ENCODE assay signal across 25 cellular contexts in genomic region chr2:207898354-207898695, GRCh38.
DNase-seq lines count a peak whose midpoint lies in the region; ATAC-seq, FAIRE-seq and TF ChIP-seq lines count a peak whose summit lies in the region.
"Had no signal": no experiment of that assay in that cellular context is flagged by ENCODE, and none has a peak within 500 bp of the region (broad histone marks: within the 10 kb centered on the region; RNA-seq: fewer than 3 reads in every experiment).

No MANE protein-coding gene starts in this region.

- H3K79me2 ChIP-seq in H1 (ENCODE audit: control insufficient read depth in 1 of 2, insufficient read depth in 2 of 2, low read length in 2 of 2) = no peaks in the 10 kb centered on the region

- no peak overlapping the region for H2AFZ ChIP-seq in H1 (ENCODE audit: low read length)

- TF ChIP-seq CTCF in H1 (IDR thresholded peaks at IDR 0.05; ENCODE audit: control extremely low read depth in 1 of 3, insufficient read depth in 1 of 3, low read depth in 1 of 3, low read length in 3 of 3) (no peak), right lobe of liver (IDR thresholded peaks at IDR 0.05) (no peak)

- no peak overlapping the region for H3K23ac ChIP-seq in H1 (ENCODE audit: insufficient read length)

- H3K27me3 ChIP-seq in HUES48 (ENCODE audit: control insufficient read depth, insufficient read depth, low read length) (no peaks in the 10 kb centered on the region), H1 (replicated peaks in 1 of 4; ENCODE audit: control insufficient read depth in 3 of 4, extremely low read depth in 1 of 4, insufficient read depth in 3 of 4, low read length in 3 of 4) (no peaks in the 10 kb centered on the region), right lobe of liver (no peaks in the 10 kb centered on the region)
- H3K27me3 ChIP-seq: BLaER1 treated with 17β-estradiol and CSF1 and Interleukin-3, amounts not matched to agents 10 nM and 100 nM had no signal

- TF ChIP-seq POLR2A in H1 (IDR thresholded peaks at IDR 0.05; ENCODE audit: control extremely low read depth in 1 of 2, low read depth in 2 of 2, low read length in 2 of 2) (no peak), right lobe of liver (IDR thresholded peaks at IDR 0.05) (no peak)

- H3K4me3 ChIP-seq in HUES48 (ENCODE audit: low read depth, low read length) (no peak overlapping the region), H1 (ENCODE audit: extremely low read depth in 1 of 4, insufficient read depth in 2 of 4, low read depth in 3 of 4, low read length in 4 of 4) (no peak overlapping the region), right lobe of liver (no peak overlapping the region)
- H3K4me3 ChIP-seq: A549; BLaER1 treated with 17β-estradiol and CSF1 and Interleukin-3, amounts not matched to agents 10 nM and 100 nM; K562; SK-N-MC had no signal

- H3K14ac ChIP-seq in H1 (ENCODE audit: insufficient read length) = no peak overlapping the region

- DNase-seq in H1 (ENCODE audit: low read depth in 1 of 2, low spot score in 2 of 2) = no peak
- no peak for DNase-seq in right lobe of liver
- peak in 1 of 49 donors; percentile 20 for DNase-seq in substantia nigra (lab: John Stamatoyannopoulos, UW)
- no peak for DNase-seq in NCI-H2196 (lab: John Stamatoyannopoulos, UW; ENCODE audit: unreplicated experiment)
- no peak for DNase-seq in left colon
- DNase-seq: AML-193; CD4-positive, alpha-beta T cell; DMS53; Kasumi-1; NCI-H1105; NCI-H1436 treated with DMSO at 0.1 percent for 48 hours; NCI-H1930; NCI-H2107; NCI-H446; NCI-H524 treated with DMSO at 0.1 percent for 48 hours; NCI-H774; SIG-M5 had no signal

- no peaks in the 10 kb centered on the region for H3K79me1 ChIP-seq in H1 (ENCODE audit: low read depth, low read length)

- no peak overlapping the region for H3K4ac ChIP-seq in H1 (replicated peaks; ENCODE audit: insufficient read length, low read depth, low read length)

- CTCF ChIA-PET in H1 (lab: Charles Lee; ENCODE audit: partially characterized antibody) = interaction anchor here (0.8 to 6.7 kb wide), 29 partner anchors 8 to 173 kb away, joined by 3 to 43 read pairs (median 6); partner anchors contain the start of gene PLEKHM3

- peak overlapping the region; percentile 38 for H3K27ac ChIP-seq in HUES48 (ENCODE audit: low read depth, low read length)
- H3K27ac ChIP-seq in H1 (ENCODE audit: low read depth, low read length) = no peak overlapping the region
- H3K27ac ChIP-seq in right lobe of liver = peak overlapping the region; percentile 47 to 92 (median 70)
- H3K27ac ChIP-seq in substantia nigra (ENCODE audit: low read depth, low read length, poor library complexity, severe bottlenecking) = peak overlapping the region; percentile 72
- H3K27ac ChIP-seq: A549; BLaER1 treated with 17β-estradiol and CSF1 and Interleukin-3, amounts not matched to agents 10 nM and 100 nM; SK-N-MC had no signal

- H2AK5ac ChIP-seq in H1 (ENCODE audit: low read depth, low read length) = no peak overlapping the region

- H4K20me1 ChIP-seq in H1 (replicated peaks in 1 of 2; ENCODE audit: control insufficient read depth in 1 of 2, insufficient read depth in 2 of 2, low read length in 2 of 2) = no peaks in the 10 kb centered on the region
- H4K20me1 ChIP-seq: BLaER1 treated with 17β-estradiol and CSF1 and Interleukin-3, amounts not matched to agents 10 nM and 100 nM had no signal

- no peaks in the 10 kb centered on the region for H3K23me2 ChIP-seq in H1 (ENCODE audit: low read depth, low read length)

- no peak overlapping the region for H3K4me2 ChIP-seq in H1 (ENCODE audit: insufficient read depth in 1 of 2, low read depth in 2 of 2, low read length in 2 of 2)
- H3K4me2 ChIP-seq: A549; BLaER1 treated with 17β-estradiol and CSF1 and Interleukin-3, amounts not matched to agents 10 nM and 100 nM had no signal

- no peak overlapping the region for H2BK20ac ChIP-seq in H1 (ENCODE audit: low read length)

- no peak overlapping the region for H2BK120ac ChIP-seq in H1 (replicated peaks; ENCODE audit: low read depth, low read length)

- peak overlapping the region; percentile 4; the same call in 1 of the 2 replicates for H3K18ac ChIP-seq in H1 (ENCODE audit: extremely low read depth, low read length)

- FAIRE-seq in H1 (lab: Jason Lieb, UNC) = no peak
- FAIRE-seq: A549, GM18507, K562, RCC 7860 had no signal

- peak overlapping the region; percentile 23 for H4K91ac ChIP-seq in H1 (replicated peaks; ENCODE audit: insufficient read length, low read length)

- ATAC-seq in right lobe of liver = peak in 1 of 4 donors; percentile 60
- ATAC-seq in GM21717 (IDR thresholded peaks at IDR 0.05; ENCODE audit: unreplicated experiment) = no peak
- no peak for ATAC-seq in left colon
- ATAC-seq: A549, K562 had no signal

- no peaks in the 10 kb centered on the region for H3K9me3 ChIP-seq in HUES48 (ENCODE audit: control insufficient read depth, insufficient read depth, low read length)
- no peaks in the 10 kb centered on the region for H3K9me3 ChIP-seq in H1 (ENCODE audit: insufficient read depth in 2 of 2, low read depth in 1 of 2, low read length in 1 of 2)
- no peaks in the 10 kb centered on the region for H3K9me3 ChIP-seq in right lobe of liver
- H3K9me3 ChIP-seq: A549; BLaER1 treated with 17β-estradiol and CSF1 and Interleukin-3, amounts not matched to agents 10 nM and 100 nM had no signal

- intact Hi-C loops in right lobe of liver (cut with DNase I) = no loop called here
- intact Hi-C loops in left colon (cut with DNase I, micrococcal nuclease) = no loop called here

- H4K8ac ChIP-seq in H1 (ENCODE audit: extremely low read depth, insufficient read depth, low read length) = no peak overlapping the region

- no peak for TF ChIP-seq EP300 in H1 (IDR thresholded peaks at IDR 0.05; ENCODE audit: borderline replicate concordance in 1 of 2, low read depth in 2 of 2, low read length in 2 of 2)

- 0 out of 2 replicates have a peak overlapping the region, but pooled peaks have one; percentile 17 for H2BK5ac ChIP-seq in H1 (ENCODE audit: low read depth, low read length)

- POLR2A ChIA-PET in H1 (lab: Charles Lee; ENCODE audit: partially characterized antibody) = interaction anchor here (3.0 kb wide), 1 partner anchor 154 kb away, joined by 11 read pairs; no protein-coding TSS in a partner anchor

- TF ChIP-seq RAD21 in H1 (IDR thresholded peaks at IDR 0.05 in 1 of 2, conservative IDR thresholded peaks at IDR 0.05 in 1 of 2; ENCODE audit: low read depth in 2 of 2, low read length in 2 of 2) = no peak

- H4K5ac ChIP-seq in H1 (ENCODE audit: insufficient read length, low read depth, low read length) = no peak overlapping the region

- H3K56ac ChIP-seq in H1 (replicated peaks; ENCODE audit: insufficient read length, low read depth, low read length) = no peak overlapping the region

- H3K4me1 ChIP-seq in HUES48 (ENCODE audit: control insufficient read depth, insufficient read depth, low read length) (peaks cover 45% of the 10 kb centered on the region), H1 (replicated peaks in 1 of 4; ENCODE audit: control insufficient read depth in 3 of 4, insufficient read depth in 4 of 4, low read length in 3 of 4) (peaks cover 12 to 27% (median 24%) of the 10 kb centered on the region in 4 experiments), right lobe of liver (peaks cover 0 to 46% (median 21%) of the 10 kb centered on the region in 4 donors)
- H3K4me1 ChIP-seq: BLaER1 treated with 17β-estradiol and CSF1 and Interleukin-3, amounts not matched to agents 10 nM and 100 nM had no signal

- no peak overlapping the region for H2BK12ac ChIP-seq in H1 (ENCODE audit: low read depth, low read length)

- 93% methylated on average over 8 of the region's 8 CpGs; no CpG with 5 or more reads in 1 of the 2 experiments for WGBS in H1 (ENCODE audit: extremely low coverage in 1 of 2, insufficient coverage in 1 of 2, insufficient read length in 1 of 2, insufficient replicate concordance in 2 of 2, low coverage in 1 of 2, low lambda C conversion rate in 2 of 2, missing lambda C conversion rate in 1 of 2), 2 experiments
- WGBS in right lobe of liver (ENCODE audit: insufficient coverage, low coverage, low lambda C conversion rate, missing lambda C conversion rate) = 28% methylated on average over 7 of the region's 8 CpGs

- H2BK15ac ChIP-seq in H1 (ENCODE audit: low read length) = no peak overlapping the region

- H3K9ac ChIP-seq in HUES48 (ENCODE audit: low read depth, low read length) (no peak overlapping the region), H1 (replicated peaks in 1 of 4; ENCODE audit: extremely low read depth in 1 of 4, low read depth in 3 of 4, low read length in 3 of 4) (no peak overlapping the region)
- H3K9ac ChIP-seq: BLaER1 treated with 17β-estradiol and CSF1 and Interleukin-3, amounts not matched to agents 10 nM and 100 nM had no signal

- H3K36me3 ChIP-seq in HUES48 (ENCODE audit: control insufficient read depth, insufficient read depth, low read length) (no peaks in the 10 kb centered on the region), H1 (ENCODE audit: control insufficient read depth in 2 of 4, insufficient read depth in 4 of 4, low read length in 3 of 4) (no peaks in the 10 kb centered on the region), right lobe of liver (no peaks in the 10 kb centered on the region)

TF ChIP-seq in H1, 55 proteins besides CTCF, POLR2A, EP300 and RAD21:
- TF ChIP-seq NRF1 (IDR thresholded peaks at IDR 0.05; ENCODE audit: low read depth, low read length) = no peak
